11 cellular contexts compared by ENCODE assay signal in the genomic region with DNA sequence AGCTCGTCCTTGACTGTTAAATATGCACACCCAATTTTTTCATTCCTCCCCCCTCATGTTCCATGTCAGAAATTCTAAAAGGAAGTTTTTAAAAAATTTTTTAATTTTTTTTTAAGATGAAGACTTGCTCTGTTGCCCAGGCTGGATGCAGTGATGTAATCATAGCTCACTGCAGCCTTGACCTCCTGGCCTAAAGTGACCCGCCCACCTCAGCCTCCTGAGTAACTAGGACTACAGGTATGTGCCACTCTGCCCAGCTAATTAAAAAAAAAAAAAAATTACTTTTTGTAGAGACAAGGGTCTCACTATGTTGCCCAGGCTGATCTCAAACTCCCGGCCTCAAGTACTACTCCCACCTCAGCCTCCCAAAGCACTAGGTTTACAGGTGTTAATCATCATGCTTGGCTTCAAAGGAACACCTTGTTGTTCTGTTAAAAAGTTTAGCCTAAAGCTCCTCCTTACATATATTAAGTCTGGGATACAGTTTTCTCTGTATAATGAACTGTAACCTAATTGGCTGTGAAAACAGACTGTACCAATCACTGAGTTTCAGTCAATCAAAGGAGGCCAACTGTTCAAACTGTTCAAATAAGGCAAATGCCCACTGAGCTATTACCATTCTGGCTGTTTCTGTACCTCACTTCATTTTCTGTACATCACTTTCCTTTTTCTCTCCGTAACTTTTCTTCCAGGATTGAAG. TPM values are rescaled to one million over a fixed set of nuclear protein-coding genes. Genes with fewer than 3 reads are reported as not detected.
"Had no signal": no experiment of that assay in that cellular context is flagged by ENCODE, and none has a peak within 500 bp of the region (broad histone marks: within the 10 kb centered on the region; RNA-seq: fewer than 3 reads in every experiment).

No MANE protein-coding gene starts in this region.

- H3K27ac ChIP-seq: GM23248 had no signal

- FAIRE-seq: HTR-8/SVneo had no signal

- H3K4me1 ChIP-seq: HAP-1 had no signal

- H3K9ac ChIP-seq: GM23248 had no signal

- H3K36me3 ChIP-seq: HAP-1 had no signal

- H3K9me3 ChIP-seq: HAP-1 had no signal

- ATAC-seq: HCT116 had no signal

- DNase-seq: GM23248, GOT3, H7, HFFc6, KG1 had no signal

- H3K4me3 ChIP-seq: GM23248, HAP-1 had no signal

- H2AFZ ChIP-seq: GM23248 had no signal

RNA-seq across cellular contexts. Expression of gene SDR9C7, which starts 17.8 kb away (rescaled TPM):
- total RNA-seq: GM23248, HFFc6, HT-29 had no signal
- polyA plus RNA-seq: GM23248, IgD-negative memory B cell had no signal

RNA-seq across cellular contexts. Expression of gene RDH16, which starts 41.0 kb away (rescaled TPM):
- total RNA-seq: GM23248, H4, HFFc6, HT-29 had no signal
- polyA plus RNA-seq: GM23248 had no signal
